ENCODE assay signal across 26 cellular contexts in the genomic region with DNA sequence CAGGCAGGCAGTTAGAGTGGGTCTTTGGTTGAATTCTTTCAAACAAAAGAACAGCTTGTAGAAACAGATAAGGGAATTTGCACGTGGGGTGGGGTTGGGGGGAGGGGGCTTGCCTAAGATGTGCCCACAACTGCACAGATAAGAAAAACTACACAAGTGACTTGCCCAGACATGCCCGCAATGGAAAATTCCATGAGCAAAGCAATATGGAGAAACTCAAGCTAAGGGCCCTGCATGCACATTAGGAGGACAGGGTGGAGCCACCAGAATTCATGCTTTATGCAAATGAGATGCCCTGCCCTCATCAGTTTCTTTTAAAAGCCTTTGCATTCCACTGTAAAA.
DNase-seq lines count a peak whose midpoint lies in the region; ATAC-seq and TF ChIP-seq lines count a peak whose summit lies in the region.
"Had no signal": no experiment of that assay in that cellular context is flagged by ENCODE, and none has a peak within 500 bp of the region (broad histone marks: within the 10 kb centered on the region; RNA-seq: fewer than 3 reads in every experiment).

No MANE protein-coding gene starts in this region.

- TF ChIP-seq CTCF in smooth muscle cell (IDR thresholded peaks at IDR 0.05; ENCODE audit: borderline replicate concordance, insufficient read depth, poor library complexity, severe bottlenecking) = no peak

- no peaks in the 10 kb centered on the region for H3K27me3 Mint-ChIP-seq in activated T-cell treated with anti-CD3 and anti-CD28 coated beads, Interleukin-2, amount 50 U/mL, for 72 hours (ENCODE audit: low read depth)
- H3K27me3 Mint-ChIP-seq: activated CD4-positive, alpha-beta T cell treated with anti-CD3 and anti-CD28 coated beads, Interleukin-2, amount 10 ng/mL, durations not matched to agents 7 days and 5 days; activated CD8-positive, alpha-beta memory T cell treated with anti-CD3 and anti-CD28 coated beads, Interleukin-2, amount 10 ng/mL, durations not matched to agents 7 days and 5 days; brain; natural killer cell treated with Interleukin-12 subunit alpha and Interleukin-12 subunit beta and Interleukin-15 and Interleukin-18, amount 100 ng/mL, for 72 hours had no signal

- H3K4me3 Mint-ChIP-seq in activated T-cell treated with anti-CD3 and anti-CD28 coated beads, Interleukin-2, amount 50 U/mL, for 72 hours = no peak overlapping the region
- H3K4me3 Mint-ChIP-seq: activated CD4-positive, alpha-beta T cell treated with anti-CD3 and anti-CD28 coated beads, Interleukin-2, amount 10 ng/mL, durations not matched to agents 7 days and 5 days; activated CD8-positive, alpha-beta memory T cell treated with anti-CD3 and anti-CD28 coated beads, Interleukin-2, amount 10 ng/mL, durations not matched to agents 7 days and 5 days; brain; natural killer cell treated with Interleukin-12 subunit alpha and Interleukin-12 subunit beta and Interleukin-15 and Interleukin-18, amount 100 ng/mL, for 72 hours had no signal

- no peak overlapping the region for H3K4me3 ChIP-seq in smooth muscle cell
- H3K4me3 ChIP-seq: Peyer's patch, SJCRH30 had no signal

- no peak for ATAC-seq in activated T-cell treated with anti-CD3 and anti-CD28 coated beads, Interleukin-2, amount 50 U/mL, for 72 hours (replicated peaks in 1 of 2)
- no peak for ATAC-seq in left ventricle myocardium superior
- ATAC-seq: activated CD8-positive, alpha-beta memory T cell treated with anti-CD3 and anti-CD28 coated beads, Interleukin-2, amount 10 ng/mL, durations not matched to agents 7 days and 5 days; left lobe of liver; natural killer cell treated with Interleukin-12 subunit alpha and Interleukin-12 subunit beta and Interleukin-15 and Interleukin-18, amount 100 ng/mL, for 72 hours had no signal

- H4K20me1 ChIP-seq in smooth muscle cell (ENCODE audit: low read depth) = no peaks in the 10 kb centered on the region

- H3K9me3 ChIP-seq in smooth muscle cell (replicated peaks; ENCODE audit: low read depth) = no peaks in the 10 kb centered on the region
- H3K9me3 ChIP-seq: BE2C, Peyer's patch, SJCRH30 had no signal

- H3K4me1 ChIP-seq in smooth muscle cell (ENCODE audit: low read depth) = no peaks in the 10 kb centered on the region
- H3K4me1 ChIP-seq: BE2C, parathyroid adenoma, Peyer's patch, SJCRH30 had no signal

- H3K27me3 ChIP-seq in smooth muscle cell (ENCODE audit: low read depth) = no peaks in the 10 kb centered on the region
- H3K27me3 ChIP-seq: BE2C, Peyer's patch, SJCRH30 had no signal

- H3K79me2 ChIP-seq in smooth muscle cell (ENCODE audit: low read depth) = no peaks in the 10 kb centered on the region
- H3K79me2 ChIP-seq: parathyroid adenoma had no signal

- no peak overlapping the region for H3K9ac ChIP-seq in smooth muscle cell (ENCODE audit: low read depth)
- H3K9ac ChIP-seq: parathyroid adenoma had no signal

- H2AFZ ChIP-seq in smooth muscle cell (ENCODE audit: low read depth) = peak overlapping the region; percentile 21
- H2AFZ ChIP-seq: parathyroid adenoma had no signal

- 52% methylated on average over 2 of the region's 2 CpGs for WGBS in smooth muscle cell (ENCODE audit: low lambda C conversion rate)

- H3K36me3 ChIP-seq in smooth muscle cell (ENCODE audit: low read depth) = no peaks in the 10 kb centered on the region
- H3K36me3 ChIP-seq: BE2C, Peyer's patch, SJCRH30 had no signal

- H3K27ac ChIP-seq in smooth muscle cell (ENCODE audit: low read depth) = no peak overlapping the region
- H3K27ac ChIP-seq: parathyroid adenoma, Peyer's patch, SJCRH30, VCaP had no signal

- intact Hi-C loops in left ventricle myocardium superior (cut with micrococcal nuclease) = no loop called here

- no peaks in the 10 kb centered on the region for H3K4me1 Mint-ChIP-seq in activated T-cell treated with anti-CD3 and anti-CD28 coated beads, Interleukin-2, amount 50 U/mL, for 72 hours (ENCODE audit: low read depth)
- H3K4me1 Mint-ChIP-seq: activated CD4-positive, alpha-beta T cell treated with anti-CD3 and anti-CD28 coated beads, Interleukin-2, amount 10 ng/mL, durations not matched to agents 7 days and 5 days; activated CD8-positive, alpha-beta memory T cell treated with anti-CD3 and anti-CD28 coated beads, Interleukin-2, amount 10 ng/mL, durations not matched to agents 7 days and 5 days; brain had no signal

- TF ChIP-seq POLR2A in erythroblast (IDR thresholded peaks at IDR 0.05; ENCODE audit: low read length) = no peak

- DNase-seq in activated T-cell treated with anti-CD3 and anti-CD28 coated beads, Interleukin-2, amount 50 U/mL, for 72 hours = no peak
- no peak for DNase-seq in activated T-cell treated with anti-CD3 and anti-CD28 coated beads, Interleukin-2, amount 50 U/mL, for 1 hour
- DNase-seq in UCSD-AML1 (lab: John Stamatoyannopoulos, UW; ENCODE audit: unreplicated experiment) (peak; percentile 17), erythroblast (lab: John Stamatoyannopoulos, UW) (peak; percentile 57 to 83), smooth muscle cell (lab: John Stamatoyannopoulos, UW; ENCODE audit: unreplicated experiment) (no peak), left ventricle myocardium superior (no peak), amygdala (lab: John Stamatoyannopoulos, UW) (no peak), NCI-H187 (lab: John Stamatoyannopoulos, UW) (no peak)
- DNase-seq: activated CD4-positive, alpha-beta T cell treated with anti-CD3 and anti-CD28 coated beads, Interleukin-2, amount 10 ng/mL, durations not matched to agents 7 days and 5 days; activated CD8-positive, alpha-beta memory T cell treated with anti-CD3 and anti-CD28 coated beads, Interleukin-2, amount 10 ng/mL, durations not matched to agents 7 days and 5 days; BE2C; COR-L47; DMS79 treated with DMSO at 0.1 percent for 48 hours; effector CD4-positive, alpha-beta T cell; glutamatergic neuron; NCI-H187 treated with DMSO at 0.1 percent for 48 hours; NCI-H345; Peyer's patch; SJCRH30; trophoblast cell had no signal

- peaks cover 1 to 2% of the 10 kb centered on the region in 2 donors for H3K36me3 Mint-ChIP-seq in activated T-cell treated with anti-CD3 and anti-CD28 coated beads, Interleukin-2, amount 50 U/mL, for 72 hours (ENCODE audit: insufficient read depth in 2 of 2)
- H3K36me3 Mint-ChIP-seq: activated CD8-positive, alpha-beta memory T cell treated with anti-CD3 and anti-CD28 coated beads, Interleukin-2, amount 10 ng/mL, durations not matched to agents 7 days and 5 days had no signal

- H3F3A ChIP-seq in smooth muscle cell (ENCODE audit: low read depth) = no peaks in the 10 kb centered on the region

- H3K9me3 Mint-ChIP-seq in activated T-cell treated with anti-CD3 and anti-CD28 coated beads, Interleukin-2, amount 50 U/mL, for 72 hours = peaks cover 2 to 6% of the 10 kb centered on the region in 2 donors

- H3K27ac Mint-ChIP-seq in activated T-cell treated with anti-CD3 and anti-CD28 coated beads, Interleukin-2, amount 50 U/mL, for 72 hours = peak overlapping the region; percentile 35
- H3K27ac Mint-ChIP-seq: activated CD4-positive, alpha-beta T cell treated with anti-CD3 and anti-CD28 coated beads, Interleukin-2, amount 10 ng/mL, durations not matched to agents 7 days and 5 days; activated CD8-positive, alpha-beta memory T cell treated with anti-CD3 and anti-CD28 coated beads, Interleukin-2, amount 10 ng/mL, durations not matched to agents 7 days and 5 days; activated T-helper 2 cell treated with anti-CD3 and anti-CD28 coated beads, Interferon-gamma antibody, Interleukin-2, Interleukin-4, amounts not matched to agents 10 μg/mL and 5 μg/mL and 100 μg/mL, durations not matched to agents 14 hours and 24 hours and 36 hours; brain; natural killer cell treated with Interleukin-12 subunit alpha and Interleukin-12 subunit beta and Interleukin-15 and Interleukin-18, amount 100 ng/mL, for 72 hours had no signal

- H3K4me2 ChIP-seq in smooth muscle cell = no peak overlapping the region

Comparison
In these comparisons a context has a peak if more than half of its experiments do, and no peak if none do; other contexts are left out.
1. DNase-seq: peak in UCSD-AML1 (single experiment) and erythroblast (2 of 2); none in activated T-cell treated with anti-CD3 and anti-CD28 coated beads, Interleukin-2, amount 50 U/mL, for 72 hours (0 of 2), activated T-cell treated with anti-CD3 and anti-CD28 coated beads, Interleukin-2, amount 50 U/mL, for 1 hour (single experiment), smooth muscle cell (single experiment), left ventricle myocardium superior (single experiment), amygdala (0 of 56) and NCI-H187 (0 of 2).